ENCODE assay signal across 15 cellular contexts in genomic region chr18:7728297-7728696, GRCh38.
"Had no signal": no experiment of that assay in that cellular context is flagged by ENCODE, and none has a peak within 500 bp of the region (broad histone marks: within the 10 kb centered on the region; RNA-seq: fewer than 3 reads in every experiment).

No MANE protein-coding gene starts in this region.

- H3K27me3 ChIP-seq: body of pancreas, esophagus squamous epithelium, sigmoid colon, tibial nerve had no signal

- H3K4me3 ChIP-seq: body of pancreas, esophagus squamous epithelium, lower lobe of right lung, mucosa of descending colon, prostate gland, sigmoid colon, tibial nerve had no signal

- H3K27ac Mint-ChIP-seq: activated CD4-positive, alpha-beta T cell treated with anti-CD3 and anti-CD28 coated beads, Interleukin-2, amount 10 ng/mL, durations not matched to agents 7 days and 5 days; natural killer cell treated with Interleukin-12 subunit alpha and Interleukin-12 subunit beta and Interleukin-15 and Interleukin-18, amount 100 ng/mL, for 72 hours; stimulated activated naive B cell treated with anti-CD40 and anti-IgM and Interleukin-4, amounts not matched to agents 10 μg/mL and 1 μg/mL and 100 μg/mL, for 72 hours had no signal

- H3K4me1 ChIP-seq: lower lobe of right lung, prostate gland had no signal

- H3K27me3 Mint-ChIP-seq: activated CD4-positive, alpha-beta T cell treated with anti-CD3 and anti-CD28 coated beads, Interleukin-2, amount 10 ng/mL, durations not matched to agents 7 days and 5 days; natural killer cell treated with Interleukin-12 subunit alpha and Interleukin-12 subunit beta and Interleukin-15 and Interleukin-18, amount 100 ng/mL, for 72 hours; stimulated activated naive B cell treated with anti-CD40 and anti-IgM and Interleukin-4, amounts not matched to agents 10 μg/mL and 1 μg/mL and 100 μg/mL, for 72 hours had no signal

- H3K36me3 ChIP-seq: esophagus squamous epithelium, lower lobe of right lung, prostate gland, sigmoid colon, tibial nerve had no signal

- H3K36me3 Mint-ChIP-seq: natural killer cell treated with Interleukin-12 subunit alpha and Interleukin-12 subunit beta and Interleukin-15 and Interleukin-18, amount 100 ng/mL, for 72 hours; stimulated activated naive B cell treated with anti-CD40 and anti-IgM and Interleukin-4, amounts not matched to agents 10 μg/mL and 1 μg/mL and 100 μg/mL, for 72 hours had no signal

- H3K4me3 Mint-ChIP-seq: activated CD4-positive, alpha-beta T cell treated with anti-CD3 and anti-CD28 coated beads, Interleukin-2, amount 10 ng/mL, durations not matched to agents 7 days and 5 days; natural killer cell treated with Interleukin-12 subunit alpha and Interleukin-12 subunit beta and Interleukin-15 and Interleukin-18, amount 100 ng/mL, for 72 hours; stimulated activated naive B cell treated with anti-CD40 and anti-IgM and Interleukin-4, amounts not matched to agents 10 μg/mL and 1 μg/mL and 100 μg/mL, for 72 hours had no signal

- H3K27ac ChIP-seq: esophagus squamous epithelium, lower lobe of right lung, prostate gland, sigmoid colon, tibial nerve had no signal

- ATAC-seq: body of pancreas; lower lobe of right lung; mucosa of descending colon; natural killer cell treated with Interleukin-12 subunit alpha and Interleukin-12 subunit beta and Interleukin-15 and Interleukin-18, amount 100 ng/mL, for 72 hours; stimulated activated naive B cell treated with anti-CD40 and anti-IgM and Interleukin-4, amounts not matched to agents 10 μg/mL and 1 μg/mL and 100 μg/mL, for 72 hours had no signal

- H3K9me3 ChIP-seq: body of pancreas, esophagus squamous epithelium, lower lobe of right lung, prostate gland, sigmoid colon, tibial nerve had no signal

- H3K4me1 Mint-ChIP-seq: activated CD4-positive, alpha-beta T cell treated with anti-CD3 and anti-CD28 coated beads, Interleukin-2, amount 10 ng/mL, durations not matched to agents 7 days and 5 days; stimulated activated naive B cell treated with anti-CD40 and anti-IgM and Interleukin-4, amounts not matched to agents 10 μg/mL and 1 μg/mL and 100 μg/mL, for 72 hours had no signal

- H3K9me3 Mint-ChIP-seq: activated CD4-positive, alpha-beta T cell treated with anti-CD3 and anti-CD28 coated beads, Interleukin-2, amount 10 ng/mL, durations not matched to agents 7 days and 5 days had no signal

- DNase-seq: activated CD4-positive, alpha-beta T cell treated with anti-CD3 and anti-CD28 coated beads, Interleukin-2, amount 10 ng/mL, durations not matched to agents 7 days and 5 days; activated CD4-positive, CD25-positive, alpha-beta regulatory T cell; activated naive CD4-positive, alpha-beta T cell treated with anti-CD3 and anti-CD28 coated beads, Interleukin-2, amount 50 U/mL, for 16 hours; body of pancreas; esophagus squamous epithelium; lower lobe of right lung; mucosa of descending colon; occipital lobe; sigmoid colon; stimulated activated CD4-positive, alpha-beta T cell treated with anti-CD3 and anti-CD28 coated beads, Interleukin-2, amount 100 ng/mL, for 24 hours; stimulated activated naive B cell treated with anti-CD40 and anti-IgM and Interleukin-4, amounts not matched to agents 10 μg/mL and 1 μg/mL and 100 μg/mL, for 72 hours; T-helper 2 cell had no signal
